Comparison of ENCODE assay signal across 10 cellular contexts in the genomic region with DNA sequence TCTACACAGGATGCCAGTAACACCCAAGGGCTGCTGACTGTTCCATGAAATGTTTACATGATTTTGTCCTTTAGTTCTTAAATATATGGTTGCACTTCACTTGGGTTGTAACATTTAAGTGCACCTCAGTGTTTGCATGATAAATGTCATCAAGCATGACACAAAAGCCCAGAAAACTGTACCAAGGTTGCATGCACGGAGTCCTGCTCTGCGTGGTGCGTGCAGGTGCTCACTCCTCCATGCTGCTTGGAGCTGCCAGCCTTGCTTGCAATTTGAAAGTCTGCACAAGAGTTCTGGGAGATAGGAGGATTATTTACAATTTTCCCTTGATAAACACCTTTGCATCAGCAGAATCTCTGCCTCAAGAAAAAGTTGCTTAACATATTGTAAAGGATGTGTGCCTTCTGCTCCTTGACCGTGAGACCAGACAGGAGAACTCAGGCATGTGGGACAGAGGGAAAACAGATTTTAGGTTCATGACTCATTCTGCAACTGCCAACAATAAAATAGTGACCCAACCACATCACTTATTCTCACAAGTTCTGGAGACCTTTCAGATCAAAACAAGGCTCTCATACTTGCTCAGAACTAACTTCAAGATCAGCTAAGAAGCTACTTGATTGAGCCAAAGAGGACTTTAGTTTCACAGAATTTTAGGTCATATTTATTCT. TPM values are rescaled to one million over a fixed set of nuclear protein-coding genes. Genes with fewer than 3 reads are reported as not detected.
DNase-seq lines count a peak whose midpoint lies in the region; ATAC-seq and TF ChIP-seq lines count a peak whose summit lies in the region.
"Had no signal": no experiment of that assay in that cellular context is flagged by ENCODE, and none has a peak within 500 bp of the region (broad histone marks: within the 10 kb centered on the region; RNA-seq: fewer than 3 reads in every experiment).

No MANE protein-coding gene starts in this region.

- POLR2A ChIA-PET in activated CD4-positive, alpha-beta T cell treated with anti-CD3 and anti-CD28 coated beads, Interleukin-2, amount 10 ng/mL, durations not matched to agents 7 days and 5 days (lab: Charles Lee) = no interaction called here

- no peak overlapping the region for H3K9ac ChIP-seq in endodermal cell (ENCODE audit: extremely low read depth, low read length, poor library complexity, severe bottlenecking)

- H3K27ac ChIP-seq in heart right ventricle = peak overlapping the region in 3 of 10 donors; percentile 2 to 46 (median 34)
- H3K27ac ChIP-seq in endodermal cell (ENCODE audit: low read depth, low read length) = no peak overlapping the region

- CTCF ChIA-PET in activated CD4-positive, alpha-beta T cell treated with anti-CD3 and anti-CD28 coated beads, Interleukin-2, amount 10 ng/mL, durations not matched to agents 7 days and 5 days (lab: Charles Lee) = no interaction called here

- H3K27me3 ChIP-seq in heart right ventricle (no peaks in the 10 kb centered on the region), endodermal cell (ENCODE audit: control insufficient read depth, insufficient read depth, low read length, poor library complexity, severe bottlenecking) (no peaks in the 10 kb centered on the region)

- H3K36me3 Mint-ChIP-seq in HFFc6 (ENCODE audit: low read depth) (peaks cover 15% of the 10 kb centered on the region), endodermal cell (ENCODE audit: low read depth) (no peaks in the 10 kb centered on the region)
- peaks cover 23% of the 10 kb centered on the region for H3K36me3 Mint-ChIP-seq in activated CD4-positive, alpha-beta T cell treated with anti-CD3 and anti-CD28 coated beads, Interleukin-2, amount 10 ng/mL, durations not matched to agents 7 days and 5 days (ENCODE audit: low read depth)

- H3K4me1 ChIP-seq in heart right ventricle (peaks cover 0 to 33% (median 13%) of the 10 kb centered on the region in 9 donors), endodermal cell (ENCODE audit: control insufficient read depth, insufficient read depth, low read length) (no peaks in the 10 kb centered on the region)

- peaks cover 60% of the 10 kb centered on the region for H3K4me1 Mint-ChIP-seq in HFFc6 (ENCODE audit: low read depth)
- H3K4me1 Mint-ChIP-seq in activated CD4-positive, alpha-beta T cell treated with anti-CD3 and anti-CD28 coated beads, Interleukin-2, amount 10 ng/mL, durations not matched to agents 7 days and 5 days = peaks cover 3% of the 10 kb centered on the region
- peaks cover 5% of the 10 kb centered on the region for H3K4me1 Mint-ChIP-seq in endodermal cell

- H3K36me3 ChIP-seq in heart right ventricle = no peaks in the 10 kb centered on the region
- no peaks in the 10 kb centered on the region for H3K36me3 ChIP-seq in endodermal cell (ENCODE audit: control insufficient read depth, insufficient read depth, low read length)

- H3K27me3 Mint-ChIP-seq in HFFc6 (ENCODE audit: insufficient read depth) (no peaks in the 10 kb centered on the region; the same call in 1 of the 2 replicates), endodermal cell (ENCODE audit: insufficient read depth) (no peaks in the 10 kb centered on the region)
- H3K27me3 Mint-ChIP-seq in activated CD4-positive, alpha-beta T cell treated with anti-CD3 and anti-CD28 coated beads, Interleukin-2, amount 10 ng/mL, durations not matched to agents 7 days and 5 days = no peaks in the 10 kb centered on the region
- H3K27me3 Mint-ChIP-seq: dendritic cell treated with granulocyte-macrophage colony-stimulating factor and Interleukin-4, amounts not matched to agents 40 ng/mL and 50 ng/mL, for 4 days had no signal

- TF ChIP-seq CTCF in HFFc6 (IDR thresholded peaks at IDR 0.05) = no peak
- no peak for TF ChIP-seq CTCF in heart right ventricle (IDR thresholded peaks at IDR 0.05)
- no peak for TF ChIP-seq CTCF in endodermal cell (conservative IDR thresholded peaks at IDR 0.05)

- H3K9me3 ChIP-seq in heart right ventricle (no peaks in the 10 kb centered on the region), endodermal cell (ENCODE audit: control insufficient read depth, low read length) (no peaks in the 10 kb centered on the region)

- 68 to 77% methylated on average over 4 of the region's 4 CpGs for WGBS in heart right ventricle, 2 donors
- WGBS in endodermal cell (ENCODE audit: insufficient coverage in 1 of 2, insufficient read length in 1 of 2), 2 experiments = 96 to 100% methylated on average over 3 to 4 of the region's 4 CpGs

- peak in 5 of 8 donors; percentile 30 to 63 (median 37) for ATAC-seq in heart right ventricle

- DNase-seq in DMS153 treated with DMSO at 0.1 percent for 48 hours (lab: John Stamatoyannopoulos, UW; ENCODE audit: unreplicated experiment) (peak; percentile 42), HFFc6 (peak; percentile 70), NCI-H774 (lab: John Stamatoyannopoulos, UW) (peak; percentile 48), heart right ventricle (no peak), DMS114 treated with DMSO at 0.1 percent for 48 hours (lab: John Stamatoyannopoulos, UW; ENCODE audit: unreplicated experiment) (no peak), posterior vena cava (ENCODE audit: low spot score) (no peak), endodermal cell (no peak)
- DNase-seq in activated CD4-positive, alpha-beta T cell treated with anti-CD3 and anti-CD28 coated beads, Interleukin-2, amount 10 ng/mL, durations not matched to agents 7 days and 5 days = no peak

- H3K4me3 ChIP-seq in heart right ventricle (no peak overlapping the region), endodermal cell (ENCODE audit: low read length) (no peak overlapping the region)

- no peaks in the 10 kb centered on the region for H3K9me3 Mint-ChIP-seq in HFFc6
- H3K9me3 Mint-ChIP-seq in activated CD4-positive, alpha-beta T cell treated with anti-CD3 and anti-CD28 coated beads, Interleukin-2, amount 10 ng/mL, durations not matched to agents 7 days and 5 days = no peaks in the 10 kb centered on the region
- no peaks in the 10 kb centered on the region for H3K9me3 Mint-ChIP-seq in endodermal cell
- H3K9me3 Mint-ChIP-seq: dendritic cell treated with granulocyte-macrophage colony-stimulating factor and Interleukin-4, amounts not matched to agents 40 ng/mL and 50 ng/mL, for 4 days had no signal

- H3K27ac Mint-ChIP-seq in HFFc6 (peak overlapping the region; percentile 64; the same call in 1 of the 2 replicates), endodermal cell (no peak overlapping the region)
- H3K27ac Mint-ChIP-seq in activated CD4-positive, alpha-beta T cell treated with anti-CD3 and anti-CD28 coated beads, Interleukin-2, amount 10 ng/mL, durations not matched to agents 7 days and 5 days = no peak overlapping the region
- H3K27ac Mint-ChIP-seq: dendritic cell treated with granulocyte-macrophage colony-stimulating factor and Interleukin-4, amounts not matched to agents 40 ng/mL and 50 ng/mL, for 4 days had no signal

- intact Hi-C loops in heart right ventricle (cut with DNase I) (loop anchor here in 1 of 10 donors (5.0 kb wide), 1 partner anchor 129 kb away; no protein-coding TSS in a partner anchor), posterior vena cava (cut with DNase I) (loop anchor here (5.0 to 10.0 kb wide), 2 partner anchors 81 to 139 kb away; no protein-coding TSS in a partner anchor)

- H3K4me3 Mint-ChIP-seq in HFFc6 (0 out of 2 replicates have a peak overlapping the region, but pooled peaks have one; percentile 14), endodermal cell (no peak overlapping the region)
- H3K4me3 Mint-ChIP-seq in activated CD4-positive, alpha-beta T cell treated with anti-CD3 and anti-CD28 coated beads, Interleukin-2, amount 10 ng/mL, durations not matched to agents 7 days and 5 days = no peak overlapping the region
- H3K4me3 Mint-ChIP-seq: dendritic cell treated with granulocyte-macrophage colony-stimulating factor and Interleukin-4, amounts not matched to agents 40 ng/mL and 50 ng/mL, for 4 days had no signal

RNA-seq across cellular contexts. Expression of gene PLCXD2, which starts 49.0 kb away (rescaled TPM):
- total RNA-seq in HFFc6 (2021; fragmentation: NEBNext Ultra II Directional; extraction: Animal tissue kit (Norgen Biotek cat#: 25700)) = 1 to 10 TPM; 1.4 to 3.9 (median 1.8) TPM
- total RNA-seq in heart right ventricle = 10 to 100 TPM in 2 of 10 donors, 1 to 10 TPM in 7, under 1 TPM in 1; 0.96 to 19.7 (median 3.2) TPM
- polyA plus RNA-seq in heart right ventricle = 1 to 10 TPM; 2.4 to 3.6 TPM
- 10 to 100 TPM; 11.6 to 12.6 TPM for total RNA-seq in activated CD4-positive, alpha-beta T cell treated with anti-CD3 and anti-CD28 coated beads, Interleukin-2, amount 10 ng/mL, durations not matched to agents 7 days and 5 days
- under 1 TPM; 0.69 to 0.95 TPM for total RNA-seq in posterior vena cava
- 10 to 100 TPM in 1 of 2 donors, 1 to 10 TPM in 1; 7.3 to 12.1 TPM for total RNA-seq in endodermal cell
- 7.0 TPM for polyA plus RNA-seq in endodermal cell (2013, experiment 1 of 2)
- 5.9 TPM for polyA plus RNA-seq in endodermal cell (2013, experiment 2 of 2)
- total RNA-seq: G401 had no signal

Comparison
In these comparisons a context has a peak if more than half of its experiments do, and no peak if none do; other contexts are left out.
1. DNase-seq: peak in DMS153 treated with DMSO at 0.1 percent for 48 hours (single experiment), HFFc6 (single experiment) and NCI-H774 (single experiment); none in heart right ventricle (0 of 2), activated CD4-positive, alpha-beta T cell treated with anti-CD3 and anti-CD28 coated beads, Interleukin-2, amount 10 ng/mL, durations not matched to agents 7 days and 5 days (single experiment), DMS114 treated with DMSO at 0.1 percent for 48 hours (single experiment), posterior vena cava (single experiment) and endodermal cell (single experiment).